In the genomic region with DNA sequence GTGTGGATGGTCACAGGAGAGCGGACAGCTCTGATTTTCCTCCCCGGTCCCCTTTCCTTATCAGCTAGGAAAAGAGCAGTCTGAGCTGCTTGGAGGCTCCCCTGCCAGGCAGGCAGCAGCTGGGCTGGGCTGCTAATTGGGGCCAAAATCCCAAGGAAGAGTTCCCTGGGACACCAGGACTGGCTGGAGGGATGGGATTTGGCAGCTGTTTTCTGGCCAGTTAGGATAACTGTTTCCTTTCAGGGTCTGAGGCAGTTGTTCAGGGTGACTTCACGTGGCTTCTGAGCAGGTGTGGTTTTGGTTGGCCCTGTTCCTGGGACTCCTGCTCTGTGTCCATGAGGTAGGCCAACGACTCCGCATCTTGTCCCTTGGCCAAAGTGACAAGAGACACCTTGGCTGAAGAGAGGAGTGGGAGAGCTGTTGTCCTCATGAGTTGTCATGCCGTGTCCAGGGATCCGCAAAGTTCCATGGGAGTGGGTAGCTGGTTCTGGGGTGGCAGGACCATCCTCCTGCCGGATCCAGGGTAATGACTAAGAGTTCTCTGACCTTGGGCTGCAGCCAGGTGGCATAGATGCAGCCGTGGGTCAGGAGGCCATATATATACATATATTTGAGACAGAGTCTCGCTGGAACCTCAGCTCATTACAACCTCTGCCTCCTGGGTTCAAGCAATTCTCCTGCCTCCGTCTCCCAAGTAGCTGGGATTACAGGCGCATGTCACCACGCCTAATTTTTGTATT, we compare ENCODE assay signal across 11 cellular contexts. TPM values are rescaled to one million over a fixed set of nuclear protein-coding genes. Genes with fewer than 3 reads are reported as not detected.
"Had no signal": no experiment of that assay in that cellular context is flagged by ENCODE, and none has a peak within 500 bp of the region (broad histone marks: within the 10 kb centered on the region; RNA-seq: fewer than 3 reads in every experiment).

No MANE protein-coding gene starts in this region.

- H3K27me3 ChIP-seq: esophagus squamous epithelium, heart right ventricle, sigmoid colon, upper lobe of left lung had no signal

- H3K79me2 ChIP-seq: parathyroid adenoma had no signal

- H3K27me3 Mint-ChIP-seq: activated naive CD8-positive, alpha-beta T cell; stimulated activated memory B cell treated with anti-CD40 and anti-IgM and Interleukin-4, amounts not matched to agents 10 μg/mL and 1 μg/mL and 100 μg/mL, for 72 hours had no signal

- H3K9ac ChIP-seq: parathyroid adenoma had no signal

- H3K36me3 Mint-ChIP-seq: activated naive CD8-positive, alpha-beta T cell; natural killer cell had no signal

- H3K9me3 ChIP-seq: esophagus squamous epithelium, heart right ventricle, sigmoid colon, thoracic aorta, upper lobe of left lung had no signal

- H3K27ac ChIP-seq: parathyroid adenoma, sigmoid colon, thoracic aorta, upper lobe of left lung had no signal

- DNase-seq: activated gamma-delta T cell, esophagus squamous epithelium had no signal

- H3K4me3 ChIP-seq: upper lobe of left lung had no signal

- H3K27ac Mint-ChIP-seq: activated naive CD8-positive, alpha-beta T cell; activated T-cell treated with anti-CD3 and anti-CD28 coated beads, Interleukin-2, amount 50 U/mL, for 72 hours; stimulated activated memory B cell treated with anti-CD40 and anti-IgM and Interleukin-4, amounts not matched to agents 10 μg/mL and 1 μg/mL and 100 μg/mL, for 72 hours had no signal

- H3K4me3 Mint-ChIP-seq: natural killer cell had no signal

RNA-seq across cellular contexts. Expression of gene RSPH9, which starts 21.5 kb away (rescaled TPM):
- total RNA-seq: thoracic aorta had no signal
